Comparison of ENCODE assay signal across 15 cellular contexts in genomic region chr3:176579741-176580185, GRCh38.
DNase-seq lines count a peak whose midpoint lies in the region; ATAC-seq and TF ChIP-seq lines count a peak whose summit lies in the region.
"Had no signal": no experiment of that assay in that cellular context is flagged by ENCODE, and none has a peak within 500 bp of the region (broad histone marks: within the 10 kb centered on the region; RNA-seq: fewer than 3 reads in every experiment).

No MANE protein-coding gene starts in this region.

- ATAC-seq in GM21786 (IDR thresholded peaks at IDR 0.05; ENCODE audit: unreplicated experiment) = peak; percentile 53
- peak; percentile 61 for ATAC-seq in HG03460 (IDR thresholded peaks at IDR 0.05; ENCODE audit: unreplicated experiment)
- ATAC-seq: stimulated activated naive CD8-positive, alpha-beta T cell treated with anti-CD3 and anti-CD28 coated beads, Interleukin-15, amount 100 ng/mL, for 72 hours had no signal

- no peak for TF ChIP-seq POLR2A in tibial nerve (IDR thresholded peaks at IDR 0.05)

- H3K27ac ChIP-seq in tibial nerve = no peak overlapping the region

- H3K4me1 ChIP-seq in tibial nerve = no peaks in the 10 kb centered on the region
- H3K4me1 ChIP-seq: HAP-1 had no signal

- DNase-seq in EL (peak; percentile 47), fibroblast of peridontal ligament (ENCODE audit: extremely low read depth) (peak; percentile 16), SKM-1 (lab: John Stamatoyannopoulos, UW; ENCODE audit: unreplicated experiment) (no peak), NCI-H345 (lab: John Stamatoyannopoulos, UW) (no peak), tibial nerve (ENCODE audit: low spot score in 2 of 2) (no peak)
- no peak for DNase-seq in stimulated activated CD4-positive, alpha-beta T cell treated with anti-CD3 and anti-CD28 coated beads, Interleukin-4, amount 100 ng/mL, for 1 hour
- DNase-seq: activated CD4-positive, alpha-beta T cell treated with anti-CD3 and anti-CD28 coated beads, Interleukin-2, amount 10 ng/mL, durations not matched to agents 7 days and 5 days; activated naive CD8-positive, alpha-beta T cell treated with anti-CD3 and anti-CD28 coated beads for 36 hours; C1 segment of cervical spinal cord; Kasumi-1; nephron progenitor cell; stimulated activated naive CD8-positive, alpha-beta T cell treated with anti-CD3 and anti-CD28 coated beads, Interleukin-15, amount 100 ng/mL, for 72 hours had no signal

- H3K9me3 ChIP-seq in tibial nerve = no peaks in the 10 kb centered on the region
- H3K9me3 ChIP-seq: HAP-1 had no signal

- 84 to 94% methylated on average over 2 of the region's 2 CpGs for WGBS in tibial nerve, 2 donors

- no peak for TF ChIP-seq EP300 in tibial nerve (IDR thresholded peaks at IDR 0.05)

- no peaks in the 10 kb centered on the region for H3K36me3 ChIP-seq in tibial nerve
- H3K36me3 ChIP-seq: HAP-1 had no signal

- no peak overlapping the region for H3K4me3 ChIP-seq in tibial nerve
- H3K4me3 ChIP-seq: HAP-1 had no signal

- no peaks in the 10 kb centered on the region for H3K27me3 ChIP-seq in tibial nerve

- TF ChIP-seq CTCF in tibial nerve (IDR thresholded peaks at IDR 0.05) = no peak

Comparison
In these comparisons a context has a peak if more than half of its experiments do, and no peak if none do; other contexts are left out.
1. DNase-seq: peak in EL (single experiment) and fibroblast of peridontal ligament (single experiment); none in SKM-1 (single experiment), NCI-H345 (single experiment), stimulated activated CD4-positive, alpha-beta T cell treated with anti-CD3 and anti-CD28 coated beads, Interleukin-4, amount 100 ng/mL, for 1 hour (single experiment) and tibial nerve (0 of 2).